In genomic region chr5:74136276-74136675, GRCh38 we compare ENCODE assay signal across 16 cellular contexts.
A peak's percentile ranks its signal among the peaks of the same experiment; 100 is the strongest.
DNase-seq lines count a peak whose midpoint lies in the region; ATAC-seq and TF ChIP-seq lines count a peak whose summit lies in the region.
"Had no signal": no experiment of that assay in that cellular context is flagged by ENCODE, and none has a peak within 500 bp of the region (broad histone marks: within the 10 kb centered on the region; RNA-seq: fewer than 3 reads in every experiment).

No MANE protein-coding gene starts in this region.

- no peak overlapping the region for H3K4me3 Mint-ChIP-seq in CD8-positive, alpha-beta memory T cell
- H3K4me3 Mint-ChIP-seq: H9 had no signal

- ATAC-seq in HG03175 (IDR thresholded peaks at IDR 0.05; ENCODE audit: unreplicated experiment): no peak

- no peak for TF ChIP-seq POLR2A in thyroid gland (IDR thresholded peaks at IDR 0.05)

- no peaks in the 10 kb centered on the region for H3K4me1 Mint-ChIP-seq in CD8-positive, alpha-beta memory T cell

- POLR2A ChIA-PET in CD8-positive, alpha-beta memory T cell (lab: Charles Lee): no interaction called here

- H3K9me3 ChIP-seq in thyroid gland: no peaks in the 10 kb centered on the region
- no peaks in the 10 kb centered on the region for H3K9me3 ChIP-seq in CD8-positive, alpha-beta memory T cell (ENCODE audit: low read length)
- H3K9me3 ChIP-seq: BLaER1 had no signal

- WGBS in thyroid gland, 2 donors: 63 to 65% methylated on average over 2 of the region's 2 CpGs

- CTCF ChIA-PET in CD8-positive, alpha-beta memory T cell (lab: Charles Lee): no interaction called here

- no peaks in the 10 kb centered on the region for H3K36me3 Mint-ChIP-seq in CD8-positive, alpha-beta memory T cell

- H3K36me3 ChIP-seq in thyroid gland: no peaks in the 10 kb centered on the region
- no peaks in the 10 kb centered on the region for H3K36me3 ChIP-seq in CD8-positive, alpha-beta memory T cell (ENCODE audit: insufficient read depth, low read length)
- H3K36me3 ChIP-seq: BLaER1 had no signal

- intact Hi-C loops in thyroid gland (cut with DNase I): no loop called here

- no peaks in the 10 kb centered on the region for H3K9me3 Mint-ChIP-seq in CD8-positive, alpha-beta memory T cell
- H3K9me3 Mint-ChIP-seq: H9 had no signal

- no peak overlapping the region for H3K4me3 ChIP-seq in thyroid gland (replicated peaks in 1 of 3)
- no peak overlapping the region for H3K4me3 ChIP-seq in CD8-positive, alpha-beta memory T cell (ENCODE audit: low read length)
- H3K4me3 ChIP-seq: BLaER1 had no signal

- H3K27me3 Mint-ChIP-seq in CD8-positive, alpha-beta memory T cell: peaks cover 3% of the 10 kb centered on the region in 2 donors

- H3K27me3 ChIP-seq in thyroid gland: no peaks in the 10 kb centered on the region
- no peaks in the 10 kb centered on the region for H3K27me3 ChIP-seq in CD8-positive, alpha-beta memory T cell (ENCODE audit: insufficient read depth, low read length, poor library complexity, severe bottlenecking)
- H3K27me3 ChIP-seq: BLaER1 had no signal

- DNase-seq in NCI-H2029 treated with DMSO at 0.1 percent for 48 hours (lab: John Stamatoyannopoulos, UW) (peak; percentile 14), NCI-H2029 (lab: John Stamatoyannopoulos, UW) (no peak), NCI-H2171 treated with DMSO at 0.1 percent for 48 hours (lab: John Stamatoyannopoulos, UW) (peak; percentile 56), cerebellum (ENCODE audit: low spot score) (peak; percentile 30), thyroid gland (peak; percentile 77 to 79), DMS53 (lab: John Stamatoyannopoulos, UW) (no peak)
- no peak for DNase-seq in CD8-positive, alpha-beta memory T cell
- DNase-seq: 8988T, AML-193, DMS79 treated with DMSO at 0.1 percent for 48 hours, EL, GDM1, GOT3, H9 had no signal

- TF ChIP-seq CTCF in thyroid gland (IDR thresholded peaks at IDR 0.05): no peak

- no peak overlapping the region for H3K27ac ChIP-seq in thyroid gland
- no peak overlapping the region for H3K27ac ChIP-seq in CD8-positive, alpha-beta memory T cell (ENCODE audit: low read depth, low read length)
- H3K27ac ChIP-seq: BLaER1 had no signal

- H3K27ac Mint-ChIP-seq in CD8-positive, alpha-beta memory T cell: no peak overlapping the region
- H3K27ac Mint-ChIP-seq: H9 had no signal

- H3K4me1 ChIP-seq in thyroid gland: peaks cover 0 to 5% of the 10 kb centered on the region in 2 donors
- no peaks in the 10 kb centered on the region for H3K4me1 ChIP-seq in CD8-positive, alpha-beta memory T cell (ENCODE audit: insufficient read depth, low read length)
- H3K4me1 ChIP-seq: BLaER1 had no signal

Comparison
In these comparisons a context has a peak if more than half of its experiments do, and no peak if none do; other contexts are left out.
1. DNase-seq: peak in NCI-H2029 treated with DMSO at 0.1 percent for 48 hours (single experiment), NCI-H2171 treated with DMSO at 0.1 percent for 48 hours (single experiment), cerebellum (single experiment) and thyroid gland (2 of 2); none in NCI-H2029 (single experiment), DMS53 (single experiment) and CD8-positive, alpha-beta memory T cell (0 of 5).